ENCODE assay signal across 1 cellular context in the genomic region with DNA sequence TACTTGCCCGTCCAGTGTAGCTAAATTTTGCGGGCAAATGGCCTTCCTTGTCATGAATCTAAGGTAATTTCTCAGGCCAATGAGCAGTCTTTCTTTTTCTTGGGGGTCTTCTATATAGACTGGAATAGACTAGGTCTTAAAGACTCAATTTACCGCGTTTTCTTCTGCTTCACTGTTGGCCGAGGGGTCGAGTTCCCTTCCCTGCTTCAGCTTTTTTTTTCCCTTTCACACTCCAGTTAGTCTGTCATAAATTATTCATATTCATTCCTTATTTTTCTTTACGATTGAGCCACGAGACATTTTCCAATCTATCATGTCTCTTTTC.
TF ChIP-seq lines count a peak whose summit lies in the region.

No MANE protein-coding gene starts in this region.

TF ChIP-seq in liver, 16 proteins besides CTCF, POLR2A, EP300 and RAD21 (continued from another document):
- TF ChIP-seq, protein P1, sequence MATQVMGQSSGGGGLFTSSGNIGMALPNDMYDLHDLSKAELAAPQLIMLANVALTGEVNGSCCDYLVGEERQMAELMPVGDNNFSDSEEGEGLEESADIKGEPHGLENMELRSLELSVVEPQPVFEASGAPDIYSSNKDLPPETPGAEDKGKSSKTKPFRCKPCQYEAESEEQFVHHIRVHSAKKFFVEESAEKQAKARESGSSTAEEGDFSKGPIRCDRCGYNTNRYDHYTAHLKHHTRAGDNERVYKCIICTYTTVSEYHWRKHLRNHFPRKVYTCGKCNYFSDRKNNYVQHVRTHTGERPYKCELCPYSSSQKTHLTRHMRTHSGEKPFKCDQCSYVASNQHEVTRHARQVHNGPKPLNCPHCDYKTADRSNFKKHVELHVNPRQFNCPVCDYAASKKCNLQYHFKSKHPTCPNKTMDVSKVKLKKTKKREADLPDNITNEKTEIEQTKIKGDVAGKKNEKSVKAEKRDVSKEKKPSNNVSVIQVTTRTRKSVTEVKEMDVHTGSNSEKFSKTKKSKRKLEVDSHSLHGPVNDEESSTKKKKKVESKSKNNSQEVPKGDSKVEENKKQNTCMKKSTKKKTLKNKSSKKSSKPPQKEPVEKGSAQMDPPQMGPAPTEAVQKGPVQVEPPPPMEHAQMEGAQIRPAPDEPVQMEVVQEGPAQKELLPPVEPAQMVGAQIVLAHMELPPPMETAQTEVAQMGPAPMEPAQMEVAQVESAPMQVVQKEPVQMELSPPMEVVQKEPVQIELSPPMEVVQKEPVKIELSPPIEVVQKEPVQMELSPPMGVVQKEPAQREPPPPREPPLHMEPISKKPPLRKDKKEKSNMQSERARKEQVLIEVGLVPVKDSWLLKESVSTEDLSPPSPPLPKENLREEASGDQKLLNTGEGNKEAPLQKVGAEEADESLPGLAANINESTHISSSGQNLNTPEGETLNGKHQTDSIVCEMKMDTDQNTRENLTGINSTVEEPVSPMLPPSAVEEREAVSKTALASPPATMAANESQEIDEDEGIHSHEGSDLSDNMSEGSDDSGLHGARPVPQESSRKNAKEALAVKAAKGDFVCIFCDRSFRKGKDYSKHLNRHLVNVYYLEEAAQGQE (IDR thresholded peaks at IDR 0.05) = no peak
- no peak for TF ChIP-seq GABPA (IDR thresholded peaks at IDR 0.05 in 1 of 2, conservative IDR thresholded peaks at IDR 0.05 in 1 of 2)
- TF ChIP-seq, protein P2, sequence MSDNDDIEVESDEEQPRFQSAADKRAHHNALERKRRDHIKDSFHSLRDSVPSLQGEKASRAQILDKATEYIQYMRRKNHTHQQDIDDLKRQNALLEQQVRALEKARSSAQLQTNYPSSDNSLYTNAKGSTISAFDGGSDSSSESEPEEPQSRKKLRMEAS (IDR thresholded peaks at IDR 0.05) = no peak
- TF ChIP-seq, protein P3, sequence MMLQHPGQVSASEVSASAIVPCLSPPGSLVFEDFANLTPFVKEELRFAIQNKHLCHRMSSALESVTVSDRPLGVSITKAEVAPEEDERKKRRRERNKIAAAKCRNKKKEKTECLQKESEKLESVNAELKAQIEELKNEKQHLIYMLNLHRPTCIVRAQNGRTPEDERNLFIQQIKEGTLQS (IDR thresholded peaks at IDR 0.05) = no peak
TF ChIP-seq in liver: peak in this region for 0.
